18 cellular contexts compared by ENCODE assay signal in genomic region chr13:59422646-59423045, GRCh38.
"Had no signal": no experiment of that assay in that cellular context is flagged by ENCODE, and none has a peak within 500 bp of the region (broad histone marks: within the 10 kb centered on the region; RNA-seq: fewer than 3 reads in every experiment).

No MANE protein-coding gene starts in this region.

- H3K4me1 ChIP-seq: esophagus squamous epithelium, parathyroid adenoma, upper lobe of right lung had no signal

- H3K79me2 ChIP-seq: parathyroid adenoma had no signal

- H3K4me3 Mint-ChIP-seq: activated naive CD4-positive, alpha-beta T cell treated with anti-CD3 and anti-CD28 coated beads, Interleukin-2, amount 10 ng/mL, durations not matched to agents 7 days and 5 days; naive thymus-derived CD4-positive, alpha-beta T cell had no signal

- H3K4me1 Mint-ChIP-seq: activated naive CD4-positive, alpha-beta T cell treated with anti-CD3 and anti-CD28 coated beads, Interleukin-2, amount 10 ng/mL, durations not matched to agents 7 days and 5 days; naive thymus-derived CD4-positive, alpha-beta T cell had no signal

- ATAC-seq: left colon; mucosa of descending colon; naive thymus-derived CD4-positive, alpha-beta T cell; upper lobe of right lung had no signal

- H3K27ac Mint-ChIP-seq: activated naive CD4-positive, alpha-beta T cell treated with anti-CD3 and anti-CD28 coated beads, Interleukin-2, amount 10 ng/mL, durations not matched to agents 7 days and 5 days; activated T-helper 2 cell treated with anti-CD3 and anti-CD28 coated beads, Interferon-gamma antibody, Interleukin-2, Interleukin-4, amounts not matched to agents 10 μg/mL and 5 μg/mL and 100 μg/mL, durations not matched to agents 14 hours and 24 hours and 36 hours; naive thymus-derived CD4-positive, alpha-beta T cell had no signal

- H3K27me3 Mint-ChIP-seq: activated naive CD4-positive, alpha-beta T cell treated with anti-CD3 and anti-CD28 coated beads, Interleukin-2, amount 10 ng/mL, durations not matched to agents 7 days and 5 days had no signal

- H3K4me3 ChIP-seq: cardiac muscle cell, esophagus squamous epithelium, lung, mucosa of descending colon, stomach, thoracic aorta, upper lobe of right lung had no signal

- DNase-seq: activated CD4-positive, alpha-beta T cell treated with anti-CD3 and anti-CD28 coated beads for 1 hour; activated CD4-positive, alpha-beta T cell treated with anti-CD3 and anti-CD28 coated beads, Interleukin-2, amount 50 U/mL, for 4 hours; activated naive CD4-positive, alpha-beta T cell treated with anti-CD3 and anti-CD28 coated beads, Interleukin-2, amount 10 ng/mL, durations not matched to agents 7 days and 5 days; activated T-cell treated with anti-CD3 and anti-CD28 coated beads for 4 hours; esophagus squamous epithelium; left colon; mucosa of descending colon; naive thymus-derived CD4-positive, alpha-beta T cell; stimulated activated CD4-positive, alpha-beta T cell treated with anti-CD3 and anti-CD28 coated beads, Interleukin-12 subunit alpha, Interleukin-12 subunit beta, amount 100 ng/mL, for 4 hours; stimulated activated CD4-positive, alpha-beta T cell treated with anti-CD3 and anti-CD28 coated beads, Interleukin-2, amount 100 ng/mL, for 24 hours; stomach; T-helper 9 cell; upper lobe of right lung had no signal

- H3K27ac ChIP-seq: cardiac muscle cell, esophagus squamous epithelium, parathyroid adenoma, stomach, thoracic aorta, upper lobe of right lung had no signal

- H3K9ac ChIP-seq: parathyroid adenoma had no signal

- H3K36me3 Mint-ChIP-seq: activated naive CD4-positive, alpha-beta T cell treated with anti-CD3 and anti-CD28 coated beads, Interleukin-2, amount 10 ng/mL, durations not matched to agents 7 days and 5 days had no signal

- H3K27me3 ChIP-seq: cardiac muscle cell, esophagus squamous epithelium, stomach, upper lobe of right lung had no signal

- H3K36me3 ChIP-seq: cardiac muscle cell, esophagus squamous epithelium, stomach, thoracic aorta, upper lobe of right lung had no signal

- H3K9me3 ChIP-seq: esophagus squamous epithelium, mucosa of descending colon, stomach, thoracic aorta, upper lobe of right lung had no signal

- H3K9me3 Mint-ChIP-seq: activated naive CD4-positive, alpha-beta T cell treated with anti-CD3 and anti-CD28 coated beads, Interleukin-2, amount 10 ng/mL, durations not matched to agents 7 days and 5 days; activated T-helper 2 cell treated with anti-CD3 and anti-CD28 coated beads, Interferon-gamma antibody, Interleukin-2, Interleukin-4, amounts not matched to agents 10 μg/mL and 5 μg/mL and 100 μg/mL, durations not matched to agents 14 hours and 24 hours and 36 hours had no signal

- H2AFZ ChIP-seq: parathyroid adenoma had no signal
